Comparison of ENCODE assay signal across 2 cellular contexts in genomic region chr5:140556438-140556837, GRCh38.
TF ChIP-seq lines count a peak whose summit lies in the region.

No MANE protein-coding gene starts in this region.

TF ChIP-seq in IMR-90, 13 proteins besides CTCF, POLR2A, EP300 and RAD21:
- TF ChIP-seq FOS (IDR thresholded peaks at IDR 0.05; ENCODE audit: low read depth, low read length) = no peak
- TF ChIP-seq CEBPB (IDR thresholded peaks at IDR 0.05; ENCODE audit: low read depth, low read length) = peak; percentile 44; the same call in 1 of the 2 replicates

TF ChIP-seq in GM12878, 131 proteins besides CTCF, POLR2A, EP300 and RAD21:
- no peak for TF ChIP-seq ZNF217 (IDR thresholded peaks at IDR 0.05)
- no peak for TF ChIP-seq MTA3 (IDR thresholded peaks at IDR 0.05; ENCODE audit: borderline replicate concordance, low read length)
- TF ChIP-seq SPI1 (IDR thresholded peaks at IDR 0.05; ENCODE audit: borderline replicate concordance, insufficient read depth, low read depth, low read length) = no peak
- no peak for TF ChIP-seq SRF (IDR thresholded peaks at IDR 0.05; ENCODE audit: low read depth in 2 of 2, low read length in 2 of 2)
- TF ChIP-seq E2F4 (IDR thresholded peaks at IDR 0.05; ENCODE audit: low read depth, low read length) = no peak
- no peak for TF ChIP-seq BHLHE40 (IDR thresholded peaks at IDR 0.05; ENCODE audit: borderline replicate concordance in 1 of 2, low read depth in 2 of 2, low read length in 1 of 2)
- TF ChIP-seq RFX5 (IDR thresholded peaks at IDR 0.05; ENCODE audit: low read depth, low read length) = no peak
- TF ChIP-seq PAX8 (IDR thresholded peaks at IDR 0.05) = no peak
- TF ChIP-seq GABPA (IDR thresholded peaks at IDR 0.05; ENCODE audit: low read depth) = no peak
- TF ChIP-seq HDGF (IDR thresholded peaks at IDR 0.05) = no peak
- TF ChIP-seq SMAD1 (IDR thresholded peaks at IDR 0.05; ENCODE audit: low read depth, partially characterized antibody) = no peak
- no peak for TF ChIP-seq MAX (IDR thresholded peaks at IDR 0.05; ENCODE audit: low read depth, low read length)
- TF ChIP-seq CBX5 (IDR thresholded peaks at IDR 0.05; ENCODE audit: low read depth) = no peak
- no peak for TF ChIP-seq HDAC6 (IDR thresholded peaks at IDR 0.05; ENCODE audit: unreplicated experiment)
